Comparison of ENCODE assay signal across 15 cellular contexts in the genomic region with DNA sequence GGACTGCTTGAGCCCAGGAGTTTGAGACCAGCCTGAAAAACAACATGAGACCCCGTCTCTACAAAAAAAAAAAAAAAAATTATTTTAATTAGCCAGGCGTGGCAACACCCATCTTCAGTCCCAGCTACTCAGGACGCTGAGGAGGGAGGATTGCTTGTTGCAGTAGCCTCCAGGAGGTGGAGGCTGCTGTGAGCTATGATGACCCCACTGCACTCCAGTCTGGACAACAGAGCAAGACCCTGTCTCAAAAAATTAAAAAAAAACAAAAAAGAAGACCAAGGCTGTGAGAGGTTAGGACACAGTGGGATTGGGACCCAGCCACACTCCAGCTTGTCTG. TPM values are rescaled to one million over a fixed set of nuclear protein-coding genes. Genes with fewer than 3 reads are reported as not detected.
DNase-seq lines count a peak whose midpoint lies in the region; ATAC-seq and TF ChIP-seq lines count a peak whose summit lies in the region.
"Had no signal": no experiment of that assay in that cellular context is flagged by ENCODE, and none has a peak within 500 bp of the region (broad histone marks: within the 10 kb centered on the region; RNA-seq: fewer than 3 reads in every experiment).

No MANE protein-coding gene starts in this region.

- peak overlapping the region; percentile 37 for H3K27ac Mint-ChIP-seq in Caco-2 (ENCODE audit: unreplicated experiment)
- H3K27ac Mint-ChIP-seq: GM23338 had no signal

- TF ChIP-seq CTCF in C4-2B (conservative IDR thresholded peaks at IDR 0.05): no peak
- no peak for TF ChIP-seq CTCF in Caco-2 (IDR thresholded peaks at IDR 0.05; ENCODE audit: insufficient read depth in 1 of 2, low read depth in 1 of 2, low read length in 1 of 2, severe bottlenecking in 1 of 2, unreplicated experiment in 1 of 2)
- no peak for TF ChIP-seq CTCF in body of pancreas (IDR thresholded peaks at IDR 0.05)
- TF ChIP-seq CTCF in parathyroid adenoma (IDR thresholded peaks at IDR 0.05): no peak
- no peak for TF ChIP-seq CTCF in GM13977 (IDR thresholded peaks at IDR 0.05; ENCODE audit: extremely low read depth, insufficient read depth, missing control alignments)

- H3K36me3 Mint-ChIP-seq in Caco-2 (ENCODE audit: insufficient read depth, unreplicated experiment): peaks cover 9% of the 10 kb centered on the region
- H3K36me3 Mint-ChIP-seq: CD4-positive, alpha-beta memory T cell had no signal

- intact Hi-C loops in Caco-2 (cut with micrococcal nuclease; ENCODE audit: unreplicated experiment) (no loop called here), body of pancreas (cut with DNase I) (loop anchor here (10.0 kb wide), 1 partner anchor 73 kb away; no protein-coding TSS in a partner anchor)

- H3K9me3 Mint-ChIP-seq in Caco-2 (ENCODE audit: unreplicated experiment): no peaks in the 10 kb centered on the region
- H3K9me3 Mint-ChIP-seq: CD4-positive, alpha-beta memory T cell; GM23338 had no signal

- in situ Hi-C loops in GM13977 (cut with MboI; ENCODE audit: low pct_unique_long_range_greater_than_20kb, low sequenced_read_pairs, unreplicated experiment): no loop called here

- CTCF ChIA-PET in Caco-2 (lab: Charles Lee): interaction anchor here (1.0 to 2.1 kb wide), 5 partner anchors 11 to 76 kb away, joined by 3 to 9 read pairs (median 4); no protein-coding TSS in a partner anchor

- no peaks in the 10 kb centered on the region for H3K27me3 ChIP-seq in Caco-2 (replicated peaks; ENCODE audit: control insufficient read depth, insufficient read depth, low read length)
- no peaks in the 10 kb centered on the region for H3K27me3 ChIP-seq in body of pancreas
- H3K27me3 ChIP-seq in parathyroid adenoma (ENCODE audit: control insufficient read depth, insufficient read depth, low read length): no peaks in the 10 kb centered on the region

- H3K9me3 ChIP-seq in Caco-2 (no peaks in the 10 kb centered on the region), body of pancreas (no peaks in the 10 kb centered on the region), parathyroid adenoma (ENCODE audit: control insufficient read depth, low read length) (no peaks in the 10 kb centered on the region)
- H3K9me3 ChIP-seq: SJSA1 had no signal

- DNase-seq in Caco-2 (no peak), body of pancreas (no peak), 8988T (no peak), GM13977 (ENCODE audit: low spot score) (no peak)
- no peak for DNase-seq in stimulated activated CD4-positive, alpha-beta T cell treated with anti-CD3 and anti-CD28 coated beads, Interleukin-4, amount 100 ng/mL, for 24 hours
- DNase-seq: CD4-positive, alpha-beta memory T cell; DND-41; NCI-H1694 treated with DMSO at 0.1 percent for 48 hours; NCI-H748 treated with DMSO at 0.1 percent for 48 hours; PC-3 had no signal

- ATAC-seq in body of pancreas (no peak), HG02678 (IDR thresholded peaks at IDR 0.05; ENCODE audit: unreplicated experiment) (no peak)
- ATAC-seq: PC-3 had no signal

- H3K36me3 ChIP-seq in Caco-2 (ENCODE audit: control insufficient read depth, insufficient read depth, low read length) (no peaks in the 10 kb centered on the region), body of pancreas (replicated peaks in 1 of 2; ENCODE audit: insufficient read depth in 1 of 2, low read depth in 2 of 2) (no peaks in the 10 kb centered on the region), parathyroid adenoma (ENCODE audit: control insufficient read depth, insufficient read depth, low read length) (no peaks in the 10 kb centered on the region)
- H3K36me3 ChIP-seq: SJSA1 had no signal

- H3K27ac ChIP-seq in C4-2B: peak overlapping the region; percentile 46
- H3K27ac ChIP-seq in body of pancreas: peak overlapping the region; percentile 50 to 80 (median 58)
- peak overlapping the region; percentile 48 for H3K27ac ChIP-seq in parathyroid adenoma
- H3K27ac ChIP-seq: SJSA1 had no signal

- BruUV-seq in Caco-2 (replicated peaks; lab: Mats Ljungman, UMichigan): no TSS peak

- no peaks in the 10 kb centered on the region for H3K27me3 Mint-ChIP-seq in Caco-2 (ENCODE audit: insufficient read depth, unreplicated experiment)
- H3K27me3 Mint-ChIP-seq: CD4-positive, alpha-beta memory T cell had no signal

- no peak for TF ChIP-seq POLR2A in body of pancreas (IDR thresholded peaks at IDR 0.05)

- no peak overlapping the region for H3K4me3 ChIP-seq in Caco-2 (ENCODE audit: low read depth, low read length)
- H3K4me3 ChIP-seq in body of pancreas: no peak overlapping the region
- peak overlapping the region; percentile 31 for H3K4me3 ChIP-seq in parathyroid adenoma (ENCODE audit: low read depth, low read length)
- H3K4me3 ChIP-seq: SJSA1 had no signal

- H2AFZ ChIP-seq in parathyroid adenoma: peak overlapping the region; percentile 60
- H2AFZ ChIP-seq: GM23338 had no signal

- WGBS in body of pancreas, 2 donors: 38 to 58% methylated on average over 3 of the region's 3 CpGs

- H3K4me3 Mint-ChIP-seq in Caco-2 (ENCODE audit: unreplicated experiment): peak overlapping the region; percentile 78

- no peaks in the 10 kb centered on the region for H3K79me2 ChIP-seq in parathyroid adenoma

- H3K4me1 ChIP-seq in Caco-2 (peaks cover 24% of the 10 kb centered on the region), body of pancreas (peaks cover 40% of the 10 kb centered on the region), parathyroid adenoma (peaks cover 23% of the 10 kb centered on the region)

- POLR2A ChIA-PET in Caco-2 (lab: Charles Lee): no interaction called here

- H3K9ac ChIP-seq in parathyroid adenoma: no peak overlapping the region

- peak overlapping the region; percentile 76 for H3K4me2 ChIP-seq in parathyroid adenoma (ENCODE audit: low read length)

- H3K4me1 Mint-ChIP-seq in Caco-2 (ENCODE audit: low read depth, unreplicated experiment): peaks cover 13% of the 10 kb centered on the region

RNA-seq across cellular contexts. Expression of gene SNAI3, which starts 1.3 kb away (rescaled TPM):
- total RNA-seq in Caco-2 (2022): 3.5 TPM in 2 replicates
- under 1 TPM in 1 of 2 donors, not detected in 1; 0.26 TPM for total RNA-seq in body of pancreas

RNA-seq across cellular contexts. Expression of gene RNF166, which starts 18.6 kb away (rescaled TPM):
- total RNA-seq in Caco-2 (2022) (37.3 and 40.4 TPM in 2 replicates), body of pancreas (10 to 100 TPM; 16.6 to 27.7 TPM)

RNA-seq across cellular contexts. Expression of gene CTU2, which starts 18.7 kb away (rescaled TPM):
- total RNA-seq in Caco-2 (2022) (44.3 and 54.9 TPM in 2 replicates), body of pancreas (10 to 100 TPM in 1 of 2 donors, 1 to 10 TPM in 1; 5.7 to 10.2 TPM)

RNA-seq across cellular contexts. Expression of gene MVD, which starts 24.8 kb away (rescaled TPM):
- total RNA-seq in Caco-2 (2022): 127 and 141 TPM in 2 replicates
- 10 to 100 TPM; 16.9 to 28.7 TPM for total RNA-seq in body of pancreas

RNA-seq across cellular contexts. Expression of gene CYBA, which starts 36.8 kb away (rescaled TPM):
- 351 and 377 TPM in 2 replicates for total RNA-seq in Caco-2 (2022)
- 100 to 1,000 TPM; 126 to 177 TPM for total RNA-seq in body of pancreas
- total RNA-seq: PC-3, SJSA1 had no signal
